ENCODE assay signal across 1 cellular context in genomic region chr19:54455786-54456422, GRCh38.
TF ChIP-seq lines count a peak whose summit lies in the region.

No MANE protein-coding gene starts in this region.

TF ChIP-seq in IMR-90, 13 proteins besides CTCF, POLR2A, EP300 and RAD21:
- no peak for TF ChIP-seq BHLHE40 (IDR thresholded peaks at IDR 0.05; ENCODE audit: low read depth, low read length)
- no peak for TF ChIP-seq FOS (IDR thresholded peaks at IDR 0.05; ENCODE audit: low read depth, low read length)
- no peak for TF ChIP-seq RCOR1 (IDR thresholded peaks at IDR 0.05; ENCODE audit: insufficient replicate concordance, low read length)
- TF ChIP-seq RFX5 (IDR thresholded peaks at IDR 0.05; ENCODE audit: low read depth, low read length) = no peak
- TF ChIP-seq NFE2L2 (IDR thresholded peaks at IDR 0.05; ENCODE audit: low read depth, low read length) = no peak
- no peak for TF ChIP-seq MAFK (IDR thresholded peaks at IDR 0.05; ENCODE audit: low read depth, low read length)
- TF ChIP-seq SMC3 (IDR thresholded peaks at IDR 0.05; ENCODE audit: low read depth, low read length) = no peak
- no peak for TF ChIP-seq MXI1 (IDR thresholded peaks at IDR 0.05; ENCODE audit: borderline replicate concordance, low read depth, low read length)
- no peak for TF ChIP-seq ELK1 (IDR thresholded peaks at IDR 0.05; ENCODE audit: borderline replicate concordance, low read depth, low read length)
- TF ChIP-seq USF2 (IDR thresholded peaks at IDR 0.05; ENCODE audit: low read depth, low read length) = no peak
- TF ChIP-seq CHD1 (IDR thresholded peaks at IDR 0.05; ENCODE audit: low read depth, low read length) = no peak
- no peak for TF ChIP-seq CEBPB (IDR thresholded peaks at IDR 0.05; ENCODE audit: low read depth, low read length)
- TF ChIP-seq MAZ (IDR thresholded peaks at IDR 0.05; ENCODE audit: borderline replicate concordance, low read depth, low read length) = no peak
TF ChIP-seq in IMR-90: peak in this region for 0.
